Comparison of ENCODE assay signal across 1 cellular context in genomic region chr5:17928571-17928970, GRCh38.
TF ChIP-seq lines count a peak whose summit lies in the region.

No MANE protein-coding gene starts in this region.

TF ChIP-seq in GM23338, 12 proteins besides CTCF, POLR2A, EP300 and RAD21 (continued from another document):
- no peak for TF ChIP-seq REST (IDR thresholded peaks at IDR 0.05; ENCODE audit: unreplicated experiment)
- TF ChIP-seq ZNF462 (CRISPR knock-in tag; IDR thresholded peaks at IDR 0.05), result no peak
- TF ChIP-seq ZNF331 (CRISPR knock-in tag; IDR thresholded peaks at IDR 0.05; ENCODE audit: low read depth), result no peak
- TF ChIP-seq JUNB (IDR thresholded peaks at IDR 0.05; ENCODE audit: unreplicated experiment), result no peak
- TF ChIP-seq ZNF114 (CRISPR knock-in tag; IDR thresholded peaks at IDR 0.05), result no peak
- TF ChIP-seq EZH2 (IDR thresholded peaks at IDR 0.05; ENCODE audit: low read depth, unreplicated experiment), result no peak
